Comparison of ENCODE assay signal across 38 cellular contexts in the genomic region with DNA sequence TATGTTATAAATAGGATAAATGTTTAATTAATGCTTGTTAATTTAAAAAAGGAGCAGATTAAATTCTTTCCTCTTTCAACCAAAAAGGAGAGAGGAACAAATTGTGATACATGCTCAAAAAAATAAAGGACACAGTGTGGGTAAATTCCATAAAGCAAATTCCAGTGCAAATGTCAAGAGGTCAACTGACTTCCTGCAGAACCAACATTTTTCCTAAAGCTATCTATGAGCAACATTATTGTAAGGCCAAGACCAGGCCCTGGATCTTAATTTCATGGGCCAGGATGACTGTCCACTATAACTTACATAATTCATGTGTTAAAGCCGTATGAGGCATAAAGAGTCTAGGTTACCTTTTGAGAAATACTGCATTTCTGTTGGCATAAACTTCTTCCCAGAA.
"Had no signal": no experiment of that assay in that cellular context is flagged by ENCODE, and none has a peak within 500 bp of the region (broad histone marks: within the 10 kb centered on the region; RNA-seq: fewer than 3 reads in every experiment).

No MANE protein-coding gene starts in this region.

- H3K4me3 ChIP-seq: adrenal gland, ascending aorta, body of pancreas, breast epithelium, cardiac muscle cell had no signal

- H3K27ac Mint-ChIP-seq: activated naive CD4-positive, alpha-beta T cell treated with anti-CD3 and anti-CD28 coated beads for 36 hours; activated naive CD4-positive, alpha-beta T cell treated with anti-CD3 and anti-CD28 coated beads, Interleukin-2, amount 10 ng/mL, durations not matched to agents 7 days and 5 days; activated naive CD4-positive, alpha-beta T cell treated with anti-CD3 and anti-CD28 coated beads, Interleukin-2, amount 50 U/mL, for 24 hours; activated naive CD4-positive, alpha-beta T cell treated with anti-CD3 and anti-CD28 coated beads, Interleukin-2, amount 50 U/mL, for 72 hours; activated naive CD8-positive, alpha-beta T cell; activated naive CD8-positive, alpha-beta T cell treated with anti-CD3 and anti-CD28 coated beads for 36 hours; activated naive CD8-positive, alpha-beta T cell treated with anti-CD3 and anti-CD28 coated beads, Interleukin-2, amount 10 ng/mL, durations not matched to agents 7 days and 5 days; activated naive CD8-positive, alpha-beta T cell treated with anti-CD3 and anti-CD28 coated beads, Interleukin-2, amount 50 U/mL, for 24 hours; activated T-cell treated with anti-CD3 and anti-CD28 coated beads, Interleukin-2, amount 50 U/mL, for 24 hours; activated T-cell treated with anti-CD3 and anti-CD28 coated beads, Interleukin-2, amount 50 U/mL, for 72 hours; activated T-helper 1 cell treated with anti-CD3 and anti-CD28 coated beads, Interleukin-12 subunit alpha, Interleukin-12 subunit beta, Interleukin-2, Interleukin-4 antibody, amounts not matched to agents 30 ng/mL and 10 ng/mL and 1 ng/mL, durations not matched to agents 14 hours and 24 hours and 36 hours; activated T-helper 17 cell treated with anti-CD3 and anti-CD28 coated beads, Interleukin-2, amount 50 U/mL, for 72 hours; activated T-helper 2 cell treated with anti-CD3 and anti-CD28 coated beads, Interferon-gamma antibody, Interleukin-2, Interleukin-4, amounts not matched to agents 10 μg/mL and 5 μg/mL and 100 μg/mL, durations not matched to agents 14 hours and 24 hours and 36 hours; brain had no signal

- H3K27ac ChIP-seq: adrenal gland, ascending aorta, body of pancreas, brain microvascular endothelial cell, breast epithelium, cardiac muscle cell had no signal

- H3K4me1 Mint-ChIP-seq: activated naive CD4-positive, alpha-beta T cell treated with anti-CD3 and anti-CD28 coated beads, Interleukin-2, amount 10 ng/mL, durations not matched to agents 7 days and 5 days; activated naive CD4-positive, alpha-beta T cell treated with anti-CD3 and anti-CD28 coated beads, Interleukin-2, amount 50 U/mL, for 24 hours; activated naive CD8-positive, alpha-beta T cell treated with anti-CD3 and anti-CD28 coated beads for 36 hours; activated naive CD8-positive, alpha-beta T cell treated with anti-CD3 and anti-CD28 coated beads, Interleukin-2, amount 10 ng/mL, durations not matched to agents 7 days and 5 days; activated naive CD8-positive, alpha-beta T cell treated with anti-CD3 and anti-CD28 coated beads, Interleukin-2, amount 50 U/mL, for 24 hours; activated T-helper 17 cell treated with anti-CD3 and anti-CD28 coated beads, Interleukin-2, amount 50 U/mL, for 72 hours; brain; central memory CD8-positive, alpha-beta T cell had no signal

- H3K9me3 Mint-ChIP-seq: activated naive CD4-positive, alpha-beta T cell treated with anti-CD3 and anti-CD28 coated beads for 36 hours; activated naive CD4-positive, alpha-beta T cell treated with anti-CD3 and anti-CD28 coated beads, Interleukin-2, amount 10 ng/mL, durations not matched to agents 7 days and 5 days; activated naive CD4-positive, alpha-beta T cell treated with anti-CD3 and anti-CD28 coated beads, Interleukin-2, amount 50 U/mL, for 24 hours; activated naive CD4-positive, alpha-beta T cell treated with anti-CD3 and anti-CD28 coated beads, Interleukin-2, amount 50 U/mL, for 72 hours; activated naive CD8-positive, alpha-beta T cell treated with anti-CD3 and anti-CD28 coated beads for 36 hours; activated naive CD8-positive, alpha-beta T cell treated with anti-CD3 and anti-CD28 coated beads, Interleukin-2, amount 10 ng/mL, durations not matched to agents 7 days and 5 days; activated naive CD8-positive, alpha-beta T cell treated with anti-CD3 and anti-CD28 coated beads, Interleukin-2, amount 50 U/mL, for 24 hours; activated T-cell treated with anti-CD3 and anti-CD28 coated beads, Interleukin-2, amount 50 U/mL, for 24 hours; activated T-cell treated with anti-CD3 and anti-CD28 coated beads, Interleukin-2, amount 50 U/mL, for 4 hours; activated T-helper 1 cell treated with anti-CD3 and anti-CD28 coated beads, Interleukin-12 subunit alpha, Interleukin-12 subunit beta, Interleukin-2, Interleukin-4 antibody, amounts not matched to agents 30 ng/mL and 10 ng/mL and 1 ng/mL, durations not matched to agents 14 hours and 24 hours and 36 hours; activated T-helper 2 cell treated with anti-CD3 and anti-CD28 coated beads, Interferon-gamma antibody, Interleukin-2, Interleukin-4, amounts not matched to agents 10 μg/mL and 5 μg/mL and 100 μg/mL, durations not matched to agents 14 hours and 24 hours and 36 hours; central memory CD8-positive, alpha-beta T cell had no signal

- H3K36me3 Mint-ChIP-seq: activated naive CD4-positive, alpha-beta T cell treated with anti-CD3 and anti-CD28 coated beads, Interleukin-2, amount 10 ng/mL, durations not matched to agents 7 days and 5 days; activated naive CD4-positive, alpha-beta T cell treated with anti-CD3 and anti-CD28 coated beads, Interleukin-2, amount 50 U/mL, for 24 hours; activated naive CD4-positive, alpha-beta T cell treated with anti-CD3 and anti-CD28 coated beads, Interleukin-2, amount 50 U/mL, for 72 hours; activated naive CD8-positive, alpha-beta T cell; activated naive CD8-positive, alpha-beta T cell treated with anti-CD3 and anti-CD28 coated beads for 36 hours; activated naive CD8-positive, alpha-beta T cell treated with anti-CD3 and anti-CD28 coated beads, Interleukin-2, amount 10 ng/mL, durations not matched to agents 7 days and 5 days had no signal

- H3K4me3 Mint-ChIP-seq: activated naive CD4-positive, alpha-beta T cell treated with anti-CD3 and anti-CD28 coated beads for 36 hours; activated naive CD4-positive, alpha-beta T cell treated with anti-CD3 and anti-CD28 coated beads, Interleukin-2, amount 10 ng/mL, durations not matched to agents 7 days and 5 days; activated naive CD4-positive, alpha-beta T cell treated with anti-CD3 and anti-CD28 coated beads, Interleukin-2, amount 50 U/mL, for 24 hours; activated naive CD8-positive, alpha-beta T cell; activated naive CD8-positive, alpha-beta T cell treated with anti-CD3 and anti-CD28 coated beads for 36 hours; activated naive CD8-positive, alpha-beta T cell treated with anti-CD3 and anti-CD28 coated beads, Interleukin-2, amount 10 ng/mL, durations not matched to agents 7 days and 5 days; activated naive CD8-positive, alpha-beta T cell treated with anti-CD3 and anti-CD28 coated beads, Interleukin-2, amount 50 U/mL, for 24 hours; activated T-cell treated with anti-CD3 and anti-CD28 coated beads, Interleukin-2, amount 50 U/mL, for 24 hours; activated T-cell treated with anti-CD3 and anti-CD28 coated beads, Interleukin-2, amount 50 U/mL, for 4 hours; activated T-cell treated with anti-CD3 and anti-CD28 coated beads, Interleukin-2, amount 50 U/mL, for 72 hours; activated T-helper 1 cell treated with anti-CD3 and anti-CD28 coated beads, Interleukin-12 subunit alpha, Interleukin-12 subunit beta, Interleukin-2, Interleukin-4 antibody, amounts not matched to agents 30 ng/mL and 10 ng/mL and 1 ng/mL, durations not matched to agents 14 hours and 24 hours and 36 hours; activated T-helper 17 cell treated with anti-CD3 and anti-CD28 coated beads, Interleukin-2, amount 50 U/mL, for 72 hours; brain; central memory CD8-positive, alpha-beta T cell had no signal

- H3K9me3 ChIP-seq: adrenal gland, ascending aorta, body of pancreas, breast epithelium had no signal

- H3K36me3 ChIP-seq: adrenal gland, ascending aorta, brain microvascular endothelial cell, breast epithelium, cardiac muscle cell had no signal

- H3K4me1 ChIP-seq: adrenal gland, ascending aorta, body of pancreas, breast epithelium had no signal

- DNase-seq: activated effector memory CD4-positive, alpha-beta T cell treated with anti-CD3 and anti-CD28 coated beads, Interleukin-2, amount 50 U/mL, for 16 hours; activated effector memory CD4-positive, alpha-beta T cell treated with Interleukin-2 at 50 U/mL for 16 hours; activated gamma-delta T cell; activated gamma-delta T cell treated with Interleukin-2 at 50 U/mL for 16 hours; activated naive CD4-positive, alpha-beta T cell; activated naive CD4-positive, alpha-beta T cell treated with anti-CD3 and anti-CD28 coated beads for 36 hours; activated naive CD4-positive, alpha-beta T cell treated with anti-CD3 and anti-CD28 coated beads, Interleukin-2, amount 10 ng/mL, durations not matched to agents 7 days and 5 days; activated naive CD4-positive, alpha-beta T cell treated with anti-CD3 and anti-CD28 coated beads, Interleukin-2, amount 50 U/mL, for 16 hours; activated naive CD4-positive, alpha-beta T cell treated with Interleukin-2 at 50 U/mL for 16 hours; activated naive CD8-positive, alpha-beta T cell treated with anti-CD3 and anti-CD28 coated beads for 36 hours; activated naive CD8-positive, alpha-beta T cell treated with anti-CD3 and anti-CD28 coated beads, Interleukin-2, amount 10 ng/mL, durations not matched to agents 7 days and 5 days; activated naive CD8-positive, alpha-beta T cell treated with anti-CD3 and anti-CD28 coated beads, Interleukin-2, amount 50 U/mL, for 24 hours; activated T-cell treated with anti-CD3 and anti-CD28 coated beads, Interleukin-2, amount 50 U/mL, for 1 hour; activated T-cell treated with anti-CD3 and anti-CD28 coated beads, Interleukin-2, amount 50 U/mL, for 24 hours; activated T-cell treated with anti-CD3 and anti-CD28 coated beads, Interleukin-2, amount 50 U/mL, for 4 hours; activated T-cell treated with anti-CD3 and anti-CD28 coated beads, Interleukin-2, amount 50 U/mL, for 48 hours; activated T-cell treated with anti-CD3 and anti-CD28 coated beads, Interleukin-2, amount 50 U/mL, for 72 hours; adrenal gland; amniotic stem cell; amygdala; anterior cingulate cortex; aorta; body of pancreas; brain microvascular endothelial cell; caudate nucleus; central memory CD4-positive, alpha-beta T cell; cerebellar nuclear complex had no signal

- ATAC-seq: activated naive CD4-positive, alpha-beta T cell treated with anti-CD3 and anti-CD28 coated beads, Interleukin-2, amount 50 U/mL, for 72 hours; activated naive CD8-positive, alpha-beta T cell treated with anti-CD3 and anti-CD28 coated beads, Interleukin-2, amount 50 U/mL, for 24 hours; activated T-cell treated with anti-CD3 and anti-CD28 coated beads, Interleukin-2, amount 50 U/mL, for 4 hours; activated T-cell treated with anti-CD3 and anti-CD28 coated beads, Interleukin-2, amount 50 U/mL, for 72 hours; activated T-helper 17 cell treated with anti-CD3 and anti-CD28 coated beads, Interleukin-2, amount 50 U/mL, for 72 hours; body of pancreas had no signal

- H3K27me3 ChIP-seq: adrenal gland, ascending aorta, body of pancreas, brain microvascular endothelial cell, breast epithelium, cardiac muscle cell had no signal

- H3K27me3 Mint-ChIP-seq: activated naive CD4-positive, alpha-beta T cell treated with anti-CD3 and anti-CD28 coated beads, Interleukin-2, amount 10 ng/mL, durations not matched to agents 7 days and 5 days; activated naive CD4-positive, alpha-beta T cell treated with anti-CD3 and anti-CD28 coated beads, Interleukin-2, amount 50 U/mL, for 24 hours; activated naive CD8-positive, alpha-beta T cell treated with anti-CD3 and anti-CD28 coated beads, Interleukin-2, amount 50 U/mL, for 24 hours; activated T-cell treated with anti-CD3 and anti-CD28 coated beads, Interleukin-2, amount 50 U/mL, for 24 hours; central memory CD8-positive, alpha-beta T cell had no signal
